1 cellular context compared by ENCODE assay signal in genomic region chr18:3584897-3585460, GRCh38.
TF ChIP-seq lines count a peak whose summit lies in the region.

No MANE protein-coding gene starts in this region.

TF ChIP-seq in GM12878, 131 proteins besides CTCF, POLR2A, EP300 and RAD21 (continued from another document):
- TF ChIP-seq ZNF687 (IDR thresholded peaks at IDR 0.05): 0 out of 2 replicates have a peak, but pooled peaks have one; percentile 23
- TF ChIP-seq ZNF384 (IDR thresholded peaks at IDR 0.05; ENCODE audit: borderline replicate concordance, low read depth, low read length): no peak
